ENCODE assay signal across 8 cellular contexts in the genomic region with DNA sequence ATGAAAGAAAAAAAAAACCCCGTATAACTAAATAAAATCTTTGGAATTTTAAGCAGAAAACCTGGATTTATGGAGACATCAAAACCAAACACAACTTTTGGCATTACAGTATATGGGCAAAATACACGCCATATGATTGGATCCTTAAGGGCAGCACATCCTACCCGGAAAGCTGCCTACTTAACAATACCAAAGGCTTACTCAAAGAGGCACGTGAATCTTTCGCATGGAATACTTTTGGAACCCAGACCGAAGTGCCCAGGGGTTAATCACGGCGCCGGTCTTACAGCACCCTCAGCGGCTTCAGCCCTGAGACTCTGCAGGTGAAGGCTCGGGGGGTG. TPM values are rescaled to one million over a fixed set of nuclear protein-coding genes. Genes with fewer than 3 reads are reported as not detected.
A peak's percentile ranks its signal among the peaks of the same experiment; 100 is the strongest.
DNase-seq lines count a peak whose midpoint lies in the region; ATAC-seq and TF ChIP-seq lines count a peak whose summit lies in the region.

No MANE protein-coding gene starts in this region.

- peak; percentile 59 for ATAC-seq in HG03039 (IDR thresholded peaks at IDR 0.05; ENCODE audit: unreplicated experiment)
- no peak for ATAC-seq in HG02840 (IDR thresholded peaks at IDR 0.05; ENCODE audit: low FRiP score, unreplicated experiment)

- H3K27me3 ChIP-seq in WERI-Rb-1 (ENCODE audit: insufficient read depth, low read depth, severe bottlenecking), result no peaks in the 10 kb centered on the region
- H3K27me3 ChIP-seq in prostate gland (replicated peaks; ENCODE audit: insufficient read depth), result no peaks in the 10 kb centered on the region

- TF ChIP-seq POLR2A in prostate gland (IDR thresholded peaks at IDR 0.05), result no peak

- WGBS in prostate gland, result 3% methylated on average over 11 of the region's 11 CpGs

- no peaks in the 10 kb centered on the region for H3K4me1 Mint-ChIP-seq in glutamatergic neuron (ENCODE audit: low read depth, unreplicated experiment)

- TF ChIP-seq CTCF in WERI-Rb-1 (IDR thresholded peaks at IDR 0.05; ENCODE audit: low read depth, low read length) (no peak), glutamatergic neuron (IDR thresholded peaks at IDR 0.05; ENCODE audit: partially characterized antibody, unreplicated experiment) (no peak), prostate gland (IDR thresholded peaks at IDR 0.05) (no peak)

- H3K4me3 ChIP-seq in WERI-Rb-1 (ENCODE audit: low read depth, low read length) (peak overlapping the region; percentile 87), prostate gland (peak overlapping the region; percentile 46 to 68)

- H3K27ac Mint-ChIP-seq in glutamatergic neuron (ENCODE audit: unreplicated experiment), result no peak overlapping the region

- no peaks in the 10 kb centered on the region for H3K36me3 Mint-ChIP-seq in glutamatergic neuron (ENCODE audit: unreplicated experiment)

- intact Hi-C loops in prostate gland (cut with DNase I), result loop anchor here (5.0 kb wide), 1 partner anchor 50 kb away; the partner anchor contains the start of gene SPART

- peaks cover 2% of the 10 kb centered on the region for H3K27me3 Mint-ChIP-seq in glutamatergic neuron (ENCODE audit: unreplicated experiment)

- H3K9me3 ChIP-seq in WERI-Rb-1 (ENCODE audit: severe bottlenecking) (no peaks in the 10 kb centered on the region), prostate gland (no peaks in the 10 kb centered on the region)

- H3K4me3 Mint-ChIP-seq in glutamatergic neuron (ENCODE audit: unreplicated experiment), result peak overlapping the region; percentile 97

- H3K27ac ChIP-seq in WERI-Rb-1 (peak overlapping the region; percentile 74), prostate gland (peak overlapping the region; percentile 77 to 84)

- H3K36me3 ChIP-seq in WERI-Rb-1, result 0 out of 2 replicates have a peak, but pooled peaks cover 3% of the 10 kb centered on the region
- no peaks in the 10 kb centered on the region for H3K36me3 ChIP-seq in prostate gland

- DNase-seq in SIG-M5 treated with dmso at 0.1 percent for 504 hours (lab: John Stamatoyannopoulos, UW; ENCODE audit: unreplicated experiment) (peak; percentile 26), SIG-M5 (lab: John Stamatoyannopoulos, UW) (no peak), WERI-Rb-1 (no peak), glutamatergic neuron (no peak), prostate gland (ENCODE audit: low spot score) (peak; percentile 39), epidermal melanocyte (ENCODE audit: insufficient read length, low spot score) (no peak)

- H3K4me1 ChIP-seq in prostate gland (replicated peaks), result peaks cover 11% of the 10 kb centered on the region

- H3K9me3 Mint-ChIP-seq in glutamatergic neuron (ENCODE audit: unreplicated experiment), result no peaks in the 10 kb centered on the region

RNA-seq across cellular contexts. Expression of gene CCDC169, which starts 0.4 kb away (rescaled TPM):
- total RNA-seq in glutamatergic neuron (ENCODE audit: unreplicated experiment), result 7.0 TPM
- total RNA-seq in prostate gland, result 1 to 10 TPM; 4.1 to 4.3 TPM

RNA-seq across cellular contexts. Expression of gene SPART, which starts 49.0 kb away (rescaled TPM):
- total RNA-seq in glutamatergic neuron (ENCODE audit: unreplicated experiment) (7.4 TPM), prostate gland (10 to 100 TPM; 41.9 to 52.8 TPM)

Comparison
In these comparisons a context has a peak if more than half of its experiments do, and no peak if none do; other contexts are left out.
1. DNase-seq: peak in SIG-M5 treated with dmso at 0.1 percent for 504 hours (single experiment) and prostate gland (single experiment); none in SIG-M5 (single experiment), WERI-Rb-1 (single experiment), glutamatergic neuron (single experiment) and epidermal melanocyte (single experiment).